9 cellular contexts compared by ENCODE assay signal in genomic region chr1:39104158-39105060, GRCh38.
DNase-seq lines count a peak whose midpoint lies in the region; ATAC-seq, FAIRE-seq and TF ChIP-seq lines count a peak whose summit lies in the region.
"Had no signal": no experiment of that assay in that cellular context is flagged by ENCODE, and none has a peak within 500 bp of the region (broad histone marks: within the 10 kb centered on the region; RNA-seq: fewer than 3 reads in every experiment).

No MANE protein-coding gene starts in this region.

- H3K27ac ChIP-seq in parathyroid adenoma, result peak overlapping the region; percentile 77

- H3K4me1 Mint-ChIP-seq in activated T-cell treated with anti-CD3 and anti-CD28 coated beads, Interleukin-2, amount 50 U/mL, for 24 hours (ENCODE audit: low read depth), result peaks cover 36% of the 10 kb centered on the region

- peak overlapping the region; percentile 62 for H3K4me3 Mint-ChIP-seq in activated T-cell treated with anti-CD3 and anti-CD28 coated beads, Interleukin-2, amount 50 U/mL, for 24 hours

- peaks cover 4% of the 10 kb centered on the region for H3K36me3 Mint-ChIP-seq in activated T-cell treated with anti-CD3 and anti-CD28 coated beads, Interleukin-2, amount 50 U/mL, for 24 hours (ENCODE audit: low read depth)

- H3K79me2 ChIP-seq in parathyroid adenoma, result peaks cover 8% of the 10 kb centered on the region

- H3K4me3 ChIP-seq in WI38 (ENCODE audit: low read depth, low read length), result peak overlapping the region; percentile 91
- peak overlapping the region; percentile 26 for H3K4me3 ChIP-seq in parathyroid adenoma (ENCODE audit: low read depth, low read length)

- H3K9me3 Mint-ChIP-seq in activated T-cell treated with anti-CD3 and anti-CD28 coated beads, Interleukin-2, amount 50 U/mL, for 24 hours, result no peaks in the 10 kb centered on the region

- peak overlapping the region; percentile 78 for H3K27ac Mint-ChIP-seq in activated T-cell treated with anti-CD3 and anti-CD28 coated beads, Interleukin-2, amount 50 U/mL, for 24 hours

- ATAC-seq in Right ventricle myocardium superior (ENCODE audit: poor library complexity), result peak; percentile 47
- no peak for ATAC-seq in HG02884 (IDR thresholded peaks at IDR 0.05; ENCODE audit: unreplicated experiment)

- no peaks in the 10 kb centered on the region for H3K27me3 ChIP-seq in parathyroid adenoma (ENCODE audit: control insufficient read depth, insufficient read depth, low read length)

- H3K4me1 ChIP-seq in parathyroid adenoma, result peaks cover 8% of the 10 kb centered on the region

- intact Hi-C loops in Right ventricle myocardium superior (cut with DNase I), result no loop called here

- H3K9me3 ChIP-seq in parathyroid adenoma (ENCODE audit: control insufficient read depth, low read length), result no peaks in the 10 kb centered on the region

- no peaks in the 10 kb centered on the region for H3K27me3 Mint-ChIP-seq in activated T-cell treated with anti-CD3 and anti-CD28 coated beads, Interleukin-2, amount 50 U/mL, for 24 hours

- DNase-seq in activated T-cell treated with anti-CD3 and anti-CD28 coated beads, Interleukin-2, amount 50 U/mL, for 24 hours, result no peak
- no peak for DNase-seq in activated T-cell treated with anti-CD3 and anti-CD28 coated beads, Interleukin-2, amount 50 U/mL, for 48 hours
- DNase-seq in Right ventricle myocardium superior, result no peak
- no peak for DNase-seq in NCI-H2171 (lab: John Stamatoyannopoulos, UW)
- no peak for DNase-seq in D721Med (ENCODE audit: insufficient read length, low spot score)

- no peak for FAIRE-seq in D721Med (lab: Jason Lieb, UNC)
- FAIRE-seq: frontal cortex had no signal

- H3K36me3 ChIP-seq in parathyroid adenoma (ENCODE audit: control insufficient read depth, insufficient read depth, low read length), result no peaks in the 10 kb centered on the region

- peak overlapping the region; percentile 91 for H2AFZ ChIP-seq in parathyroid adenoma

- peak overlapping the region; percentile 64 for H3K4me2 ChIP-seq in parathyroid adenoma (ENCODE audit: low read length)

- TF ChIP-seq CTCF in WI38 (IDR thresholded peaks at IDR 0.05; ENCODE audit: low read depth, low read length), result no peak
- no peak for TF ChIP-seq CTCF in parathyroid adenoma (IDR thresholded peaks at IDR 0.05)
- TF ChIP-seq CTCF in D721Med (IDR thresholded peaks at IDR 0.05; ENCODE audit: insufficient read depth, missing control alignments), result no peak

- peak overlapping the region; percentile 7 for H3K9ac ChIP-seq in parathyroid adenoma
